ENCODE assay signal across 20 cellular contexts in the genomic region with DNA sequence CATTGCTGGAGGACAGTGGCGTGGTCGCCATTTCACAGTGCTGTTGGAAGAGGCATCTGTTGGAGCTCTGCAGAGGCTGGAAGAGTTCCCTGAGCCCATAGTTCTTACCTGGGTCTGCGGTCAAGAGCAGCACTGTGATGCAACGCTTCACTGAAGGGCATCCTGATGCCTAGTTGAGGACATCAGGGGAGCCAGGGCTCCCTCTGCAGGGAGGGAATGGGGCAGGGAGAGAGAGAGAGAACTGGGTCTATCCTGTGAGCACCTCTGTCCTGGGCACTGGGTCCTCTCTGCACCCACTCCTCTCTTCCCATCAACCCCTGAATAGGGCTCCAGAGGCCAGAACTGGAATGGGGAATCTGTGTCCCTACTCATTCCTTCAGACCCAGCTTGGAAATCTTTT. TPM values are rescaled to one million over a fixed set of nuclear protein-coding genes. Genes with fewer than 3 reads are reported as not detected.
A peak's percentile ranks its signal among the peaks of the same experiment; 100 is the strongest.
DNase-seq lines count a peak whose midpoint lies in the region; ATAC-seq and TF ChIP-seq lines count a peak whose summit lies in the region.
"Had no signal": no experiment of that assay in that cellular context is flagged by ENCODE, and none has a peak within 500 bp of the region (broad histone marks: within the 10 kb centered on the region; RNA-seq: fewer than 3 reads in every experiment).

No MANE protein-coding gene starts in this region.

- H3K27ac Mint-ChIP-seq in neural progenitor cell, result no peak overlapping the region
- no peak overlapping the region for H3K27ac Mint-ChIP-seq in activated CD8-positive, alpha-beta T cell treated with anti-CD3 and anti-CD28 coated beads, Interleukin-2, amount 10 ng/mL, durations not matched to agents 7 days and 5 days
- H3K27ac Mint-ChIP-seq: activated CD8-positive, alpha-beta T cell treated with anti-CD3 and anti-CD28 coated beads for 36 hours; CD14-positive monocyte; nephron; stimulated activated naive CD8-positive, alpha-beta T cell treated with anti-CD3 and anti-CD28 coated beads, Interleukin-15, Interleukin-2, amounts not matched to agents 100 ng/mL and 50 ng/mL, for 24 hours had no signal

- H3K4me2 ChIP-seq in neural progenitor cell, result no peak overlapping the region

- DNase-seq in DMS 273 (lab: John Stamatoyannopoulos, UW; ENCODE audit: unreplicated experiment), result peak; percentile 4
- no peak for DNase-seq in DMS 273 treated with DMSO at 0.1 percent for 48 hours (lab: John Stamatoyannopoulos, UW)
- no peak for DNase-seq in Panc1 (ENCODE audit: low read depth, low spot score)
- no peak for DNase-seq in neural progenitor cell (ENCODE audit: low spot score)
- no peak for DNase-seq in activated CD4-positive, alpha-beta T cell treated with anti-CD3 and anti-CD28 coated beads for 48 hours
- no peak for DNase-seq in kidney glomerular epithelial cell (lab: John Stamatoyannopoulos, UW)
- DNase-seq in activated CD8-positive, alpha-beta T cell treated with anti-CD3 and anti-CD28 coated beads, Interleukin-2, amount 10 ng/mL, durations not matched to agents 7 days and 5 days, result no peak
- DNase-seq: activated CD8-positive, alpha-beta T cell treated with anti-CD3 and anti-CD28 coated beads for 36 hours; Kasumi-1; NCI-H1436 treated with DMSO at 0.1 percent for 48 hours; NCI-H510A; Peyer's patch; upper lobe of left lung had no signal

- no peak overlapping the region for H3K9ac ChIP-seq in neural progenitor cell

- H3K4me1 ChIP-seq in Panc1 (ENCODE audit: control insufficient read depth, insufficient read depth, low read length), result no peaks in the 10 kb centered on the region
- no peaks in the 10 kb centered on the region for H3K4me1 ChIP-seq in neural progenitor cell
- H3K4me1 ChIP-seq: Peyer's patch had no signal

- no peaks in the 10 kb centered on the region for H4K20me1 ChIP-seq in neural progenitor cell (ENCODE audit: low read depth)

- intact Hi-C loops in Panc1 (cut with micrococcal nuclease; ENCODE audit: unreplicated experiment), result no loop called here

- no peaks in the 10 kb centered on the region for H3F3A ChIP-seq in neural progenitor cell (ENCODE audit: low read depth)

- no peak overlapping the region for H3K4me3 Mint-ChIP-seq in neural progenitor cell
- H3K4me3 Mint-ChIP-seq in activated CD8-positive, alpha-beta T cell treated with anti-CD3 and anti-CD28 coated beads, Interleukin-2, amount 10 ng/mL, durations not matched to agents 7 days and 5 days, result no peak overlapping the region
- H3K4me3 Mint-ChIP-seq: activated CD8-positive, alpha-beta T cell treated with anti-CD3 and anti-CD28 coated beads for 36 hours; CD14-positive monocyte; nephron; stimulated activated naive CD8-positive, alpha-beta T cell treated with anti-CD3 and anti-CD28 coated beads, Interleukin-15, Interleukin-2, amounts not matched to agents 100 ng/mL and 50 ng/mL, for 24 hours had no signal

- H3K36me3 ChIP-seq in Panc1 (ENCODE audit: control insufficient read depth, insufficient read depth, low read length) (no peaks in the 10 kb centered on the region), neural progenitor cell (no peaks in the 10 kb centered on the region)
- H3K36me3 ChIP-seq: Peyer's patch, upper lobe of left lung had no signal

- H3K27ac ChIP-seq in Panc1 (ENCODE audit: low read length) (no peak overlapping the region), neural progenitor cell (no peak overlapping the region)
- H3K27ac ChIP-seq: 22Rv1, Peyer's patch, upper lobe of left lung had no signal

- H3K4me1 Mint-ChIP-seq in neural progenitor cell, result no peaks in the 10 kb centered on the region
- no peaks in the 10 kb centered on the region for H3K4me1 Mint-ChIP-seq in activated CD8-positive, alpha-beta T cell treated with anti-CD3 and anti-CD28 coated beads, Interleukin-2, amount 10 ng/mL, durations not matched to agents 7 days and 5 days (ENCODE audit: low read depth)
- H3K4me1 Mint-ChIP-seq: nephron had no signal

- CTCF ChIA-PET in Panc1 (lab: Charles Lee), result no interaction called here
- CTCF ChIA-PET in activated CD8-positive, alpha-beta T cell treated with anti-CD3 and anti-CD28 coated beads, Interleukin-2, amount 10 ng/mL, durations not matched to agents 7 days and 5 days (lab: Charles Lee), result interaction anchor here (1.1 kb wide), 2 partner anchors 35 to 56 kb away, joined by 4 read pairs; no protein-coding TSS in a partner anchor

- no peaks in the 10 kb centered on the region for H3K79me2 ChIP-seq in neural progenitor cell (ENCODE audit: low read depth)

- ATAC-seq in Panc1 (no peak), esophagus mucosa (peak; percentile 32)
- no peak for ATAC-seq in activated CD8-positive, alpha-beta T cell treated with anti-CD3 and anti-CD28 coated beads, Interleukin-2, amount 10 ng/mL, durations not matched to agents 7 days and 5 days
- ATAC-seq: activated CD8-positive, alpha-beta T cell treated with anti-CD3 and anti-CD28 coated beads for 36 hours had no signal

- H3K27me3 ChIP-seq in Panc1 (ENCODE audit: control insufficient read depth, insufficient read depth, low read length), result no peaks in the 10 kb centered on the region
- H3K27me3 ChIP-seq in neural progenitor cell, result peaks cover 6% of the 10 kb centered on the region
- H3K27me3 ChIP-seq: Peyer's patch, upper lobe of left lung had no signal

- H3K9me3 ChIP-seq in Panc1 (ENCODE audit: control insufficient read depth, insufficient read depth, low read depth, low read length) (no peaks in the 10 kb centered on the region), neural progenitor cell (ENCODE audit: low read depth) (no peaks in the 10 kb centered on the region)
- H3K9me3 ChIP-seq: Peyer's patch, upper lobe of left lung had no signal

- H2AFZ ChIP-seq in neural progenitor cell (replicated peaks), result peak overlapping the region; percentile 19

- H3K4me3 ChIP-seq in Panc1 (ENCODE audit: low read depth in 2 of 2, low read length in 2 of 2) (no peak overlapping the region), neural progenitor cell (no peak overlapping the region)
- H3K4me3 ChIP-seq: Peyer's patch, upper lobe of left lung had no signal

- POLR2A ChIA-PET in Panc1 (lab: Charles Lee), result no interaction called here
- POLR2A ChIA-PET in activated CD8-positive, alpha-beta T cell treated with anti-CD3 and anti-CD28 coated beads, Interleukin-2, amount 10 ng/mL, durations not matched to agents 7 days and 5 days (lab: Charles Lee), result no interaction called here

- no peaks in the 10 kb centered on the region for H3K36me3 Mint-ChIP-seq in neural progenitor cell
- H3K36me3 Mint-ChIP-seq in activated CD8-positive, alpha-beta T cell treated with anti-CD3 and anti-CD28 coated beads, Interleukin-2, amount 10 ng/mL, durations not matched to agents 7 days and 5 days (ENCODE audit: low read depth), result no peaks in the 10 kb centered on the region
- H3K36me3 Mint-ChIP-seq: CD14-positive monocyte had no signal

- TF ChIP-seq CTCF in Panc1 (IDR thresholded peaks at IDR 0.05), result peak; percentile 29; the same call in 1 of the 2 replicates
- TF ChIP-seq CTCF in neural progenitor cell (IDR thresholded peaks at IDR 0.05), result peak; percentile 19

- peaks cover 3% of the 10 kb centered on the region for H3K27me3 Mint-ChIP-seq in neural progenitor cell (ENCODE audit: insufficient read depth, low read depth)
- H3K27me3 Mint-ChIP-seq in activated CD8-positive, alpha-beta T cell treated with anti-CD3 and anti-CD28 coated beads, Interleukin-2, amount 10 ng/mL, durations not matched to agents 7 days and 5 days (ENCODE audit: low read depth), result peaks cover 11% of the 10 kb centered on the region
- H3K27me3 Mint-ChIP-seq: activated CD8-positive, alpha-beta T cell treated with anti-CD3 and anti-CD28 coated beads for 36 hours had no signal

- H3K9me3 Mint-ChIP-seq in neural progenitor cell, result no peaks in the 10 kb centered on the region
- no peaks in the 10 kb centered on the region for H3K9me3 Mint-ChIP-seq in activated CD8-positive, alpha-beta T cell treated with anti-CD3 and anti-CD28 coated beads, Interleukin-2, amount 10 ng/mL, durations not matched to agents 7 days and 5 days (ENCODE audit: insufficient read depth)
- H3K9me3 Mint-ChIP-seq: activated CD8-positive, alpha-beta T cell treated with anti-CD3 and anti-CD28 coated beads for 36 hours; CD14-positive monocyte; nephron; stimulated activated naive CD8-positive, alpha-beta T cell treated with anti-CD3 and anti-CD28 coated beads, Interleukin-15, Interleukin-2, amounts not matched to agents 100 ng/mL and 50 ng/mL, for 24 hours had no signal

- in situ Hi-C loops in Panc1 (cut with HindIII; ENCODE audit: low pct_unique_long_range_greater_than_20kb, low sequenced_read_pairs), result no loop called here

- no TSS peak for BruUV-seq in Panc1 (replicated peaks; lab: Mats Ljungman, UMichigan)

RNA-seq across cellular contexts. Expression of gene MOBP, which starts 23.9 kb away (rescaled TPM):
- total RNA-seq in Panc1 (2021; ENCODE audit: unreplicated experiment) (not detected), esophagus mucosa (not detected), neural progenitor cell (ENCODE audit: low replicate concordance) (not detected in 2 replicates)
- not detected for polyA plus RNA-seq in Panc1 (2012; ENCODE audit: insufficient read length)
- not detected for total RNA-seq in activated CD8-positive, alpha-beta T cell treated with anti-CD3 and anti-CD28 coated beads, Interleukin-2, amount 10 ng/mL, durations not matched to agents 7 days and 5 days
- total RNA-seq: activated CD8-positive, alpha-beta T cell treated with anti-CD3 and anti-CD28 coated beads for 36 hours; chondrocyte; mesenteric fat pad; Peyer's patch had no signal
- polyA plus RNA-seq: CD14-positive monocyte had no signal

RNA-seq across cellular contexts. Expression of gene RPSA, which starts 37.0 kb away (rescaled TPM):
- total RNA-seq in Panc1 (2021; ENCODE audit: unreplicated experiment) (856 TPM), esophagus mucosa (1,385 TPM), neural progenitor cell (ENCODE audit: low replicate concordance) (2,504 and 2,714 TPM in 2 replicates)
- polyA plus RNA-seq in Panc1 (2012; ENCODE audit: insufficient read length), result 738 TPM
- 1,000 to 10,000 TPM; 1,654 to 1,730 TPM for total RNA-seq in activated CD8-positive, alpha-beta T cell treated with anti-CD3 and anti-CD28 coated beads, Interleukin-2, amount 10 ng/mL, durations not matched to agents 7 days and 5 days
